ENCODE assay signal across 8 cellular contexts in genomic region chr11:82906236-82906635, GRCh38. TPM values are rescaled to one million over a fixed set of nuclear protein-coding genes. Genes with fewer than 3 reads are reported as not detected.
A peak's percentile ranks its signal among the peaks of the same experiment; 100 is the strongest.
DNase-seq lines count a peak whose midpoint lies in the region; ATAC-seq, FAIRE-seq and TF ChIP-seq lines count a peak whose summit lies in the region.

No MANE protein-coding gene starts in this region.

- intact Hi-C loops in pancreas (cut with DNase I), result loop anchor here in 2 of 3 donors (10.0 kb wide), 3 partner anchors 339 to 909 kb away; no protein-coding TSS in a partner anchor

- H3K4me1 ChIP-seq in pancreas, result no peaks in the 10 kb centered on the region

- peak; percentile 31 for DNase-seq in NCI-H748 treated with DMSO at 0.1 percent for 48 hours (lab: John Stamatoyannopoulos, UW)
- DNase-seq in dedifferentiated amniotic fluid mesenchymal stem cell (ENCODE audit: extremely low spot score), result peak; percentile 81
- no peak for DNase-seq in pancreas
- DNase-seq in middle frontal gyrus (ENCODE audit: extremely low spot score, low spot score), result no peak
- no peak for DNase-seq in NCI-H187 (lab: John Stamatoyannopoulos, UW)

- no peaks in the 10 kb centered on the region for H3K36me3 ChIP-seq in pancreas

- H3K4me3 ChIP-seq in pancreas, result no peak overlapping the region

- no peak overlapping the region for H3K27ac ChIP-seq in 22Rv1
- H3K27ac ChIP-seq in pancreas, result no peak overlapping the region

- ATAC-seq in pancreas (no peak), GM19452 (IDR thresholded peaks at IDR 0.05; ENCODE audit: unreplicated experiment) (no peak)

- no peaks in the 10 kb centered on the region for H3K27me3 ChIP-seq in pancreas

- WGBS in pancreas, 2 donors, result 87% methylated on average over 1 of the region's 1 CpG

- H3K9me3 ChIP-seq in pancreas, result no peaks in the 10 kb centered on the region

- peak; percentile 78 for TF ChIP-seq CTCF in 22Rv1 (IDR thresholded peaks at IDR 0.05)
- TF ChIP-seq CTCF in GM12872 (IDR thresholded peaks at IDR 0.05; ENCODE audit: insufficient read depth, low read depth, low read length), result peak; percentile 22; the same call in 1 of the 3 replicates
- TF ChIP-seq CTCF in pancreas (IDR thresholded peaks at IDR 0.05), result peak; percentile 19 to 52 (median 37)

- FAIRE-seq in pancreas (lab: Jason Lieb, UNC), result peak; percentile 91

RNA-seq across cellular contexts. Expression of gene DDIAS, which starts 4.7 kb away (rescaled TPM):
- total RNA-seq in pancreas, result under 1 TPM in 5 of 6 donors, not detected in 1; 0.16 to 0.89 (median 0.46) TPM
- polyA plus RNA-seq in pancreas, result under 1 TPM; 0.11 to 0.33 TPM

RNA-seq across cellular contexts. Expression of gene PRCP, which starts 6.0 kb away (rescaled TPM):
- total RNA-seq in pancreas, result 10 to 100 TPM; 15.3 to 37.8 (median 22.3) TPM
- 10 to 100 TPM in 1 of 2 donors, 1 to 10 TPM in 1; 7.9 to 24.7 TPM for polyA plus RNA-seq in pancreas

Comparison
In these comparisons a context has a peak if more than half of its experiments do, and no peak if none do; other contexts are left out.
1. CTCF ChIP-seq: peak in every context shown above with its lines; median percentile 78 in 22Rv1; 37 in pancreas; 22 in GM12872.
2. DNase-seq: peak in NCI-H748 treated with DMSO at 0.1 percent for 48 hours (single experiment) and dedifferentiated amniotic fluid mesenchymal stem cell (single experiment); none in pancreas (0 of 6), middle frontal gyrus (single experiment) and NCI-H187 (0 of 2).